16 cellular contexts compared by ENCODE assay signal in the genomic region with DNA sequence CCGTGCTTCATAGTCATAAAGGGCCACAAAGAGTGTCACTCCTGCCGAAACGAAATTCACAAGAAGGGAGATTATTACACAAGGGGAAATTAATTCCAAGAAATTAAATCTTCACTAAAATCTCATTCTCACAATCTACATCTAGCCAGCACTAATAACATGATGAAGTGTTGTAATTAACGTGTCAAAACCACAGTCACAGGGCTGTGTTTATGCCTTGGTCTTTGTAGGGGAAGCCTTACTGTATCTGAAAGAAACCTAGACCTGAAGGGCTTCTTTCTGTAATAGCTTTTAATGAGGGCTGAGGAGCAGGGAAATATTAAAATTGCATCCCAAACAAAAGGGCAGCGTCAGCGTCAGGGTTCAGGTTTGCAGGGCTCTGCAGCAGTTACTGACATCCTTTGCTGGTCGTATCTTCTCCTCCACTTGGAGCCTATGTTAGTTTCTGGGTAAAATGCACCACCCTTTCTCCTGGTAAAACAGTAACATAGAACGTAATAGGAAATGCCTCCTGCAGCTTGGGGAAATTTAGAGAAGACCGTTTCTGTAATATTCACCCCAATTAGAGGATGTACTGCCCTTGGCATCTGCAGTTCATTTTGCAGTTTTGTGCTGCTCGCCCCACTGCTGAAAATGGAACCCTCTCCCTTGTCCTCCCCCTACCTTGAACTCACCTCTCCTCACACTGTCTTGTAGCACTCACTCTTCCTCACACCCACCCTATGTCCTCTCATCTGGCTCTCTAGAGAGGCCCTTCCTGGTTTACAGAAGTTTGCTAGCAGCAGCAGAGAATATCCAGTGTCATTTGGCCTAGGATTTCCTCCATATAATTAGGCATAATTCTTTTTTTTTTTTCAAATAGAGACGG.
DNase-seq lines count a peak whose midpoint lies in the region; ATAC-seq and TF ChIP-seq lines count a peak whose summit lies in the region.
"Had no signal": no experiment of that assay in that cellular context is flagged by ENCODE, and none has a peak within 500 bp of the region (broad histone marks: within the 10 kb centered on the region; RNA-seq: fewer than 3 reads in every experiment).

No MANE protein-coding gene starts in this region.

- H3K4me1 Mint-ChIP-seq in IgD-negative memory B cell (peaks cover 2 to 6% (median 5%) of the 10 kb centered on the region in 3 donors), natural killer cell (peaks cover 74 to 76% of the 10 kb centered on the region in 2 donors)
- H3K4me1 Mint-ChIP-seq in activated naive CD8-positive, alpha-beta T cell (ENCODE audit: low read depth) = peaks cover 77% of the 10 kb centered on the region

- peak; percentile 75 to 80 (median 79) for ATAC-seq in natural killer cell
- ATAC-seq: gastrocnemius medialis had no signal

- intact Hi-C loops in natural killer cell (cut with micrococcal nuclease) = loop anchor here (1.0 to 2.0 kb wide), 6 partner anchors 18 to 122 kb away; no protein-coding TSS in a partner anchor

- H3K9me3 Mint-ChIP-seq in IgD-negative memory B cell (no peaks in the 10 kb centered on the region), natural killer cell (no peaks in the 10 kb centered on the region)
- H3K9me3 Mint-ChIP-seq in activated naive CD8-positive, alpha-beta T cell (ENCODE audit: low read depth) = no peaks in the 10 kb centered on the region

- DNase-seq in NCI-H1436 (lab: John Stamatoyannopoulos, UW) = peak; percentile 39
- no peak for DNase-seq in NCI-H1436 treated with DMSO at 0.1 percent for 48 hours (lab: John Stamatoyannopoulos, UW)
- no peak for DNase-seq in natural killer cell
- no peak for DNase-seq in SHP77 treated with DMSO at 0.1 percent for 48 hours (lab: John Stamatoyannopoulos, UW)
- DNase-seq in NCI-H774 (lab: John Stamatoyannopoulos, UW) = no peak
- no peak for DNase-seq in islet precursor cell
- DNase-seq: activated CD4-positive, alpha-beta T cell treated with anti-CD3 and anti-CD28 coated beads for 1 hour; activated effector memory CD4-positive, alpha-beta T cell treated with Interleukin-2 at 50 U/mL for 16 hours; colonic mucosa; gastrocnemius medialis; left ventricle myocardium inferior; NCI-H748 treated with DMSO at 0.1 percent for 48 hours; stimulated activated CD8-positive, alpha-beta memory T cell treated with anti-CD3 and anti-CD28 coated beads, Interleukin-4, amount 100 ng/mL, for 48 hours; tibial artery had no signal

- no peaks in the 10 kb centered on the region for H3K27me3 Mint-ChIP-seq in IgD-negative memory B cell
- no peaks in the 10 kb centered on the region for H3K27me3 Mint-ChIP-seq in activated naive CD8-positive, alpha-beta T cell
- no peaks in the 10 kb centered on the region for H3K27me3 Mint-ChIP-seq in natural killer cell (ENCODE audit: low read depth in 2 of 2)

- H3K36me3 Mint-ChIP-seq in IgD-negative memory B cell (no peaks in the 10 kb centered on the region), natural killer cell (peaks cover 26% of the 10 kb centered on the region)
- peaks cover 25% of the 10 kb centered on the region for H3K36me3 Mint-ChIP-seq in activated naive CD8-positive, alpha-beta T cell

- peak overlapping the region in 2 of 3 donors; percentile 4 to 87 for H3K27ac Mint-ChIP-seq in IgD-negative memory B cell
- peak overlapping the region; percentile 95 for H3K27ac Mint-ChIP-seq in activated naive CD8-positive, alpha-beta T cell
- H3K27ac Mint-ChIP-seq in natural killer cell = peak overlapping the region; percentile 98 to 100

- H3K4me3 Mint-ChIP-seq in IgD-negative memory B cell (peak overlapping the region in 1 of 4 donors; percentile 55), natural killer cell (peak overlapping the region; percentile 79)
- peak overlapping the region; percentile 58 for H3K4me3 Mint-ChIP-seq in activated naive CD8-positive, alpha-beta T cell

- TF ChIP-seq CTCF in natural killer cell (IDR thresholded peaks at IDR 0.05) = no peak

Comparison
In these comparisons a context has a peak if more than half of its experiments do, and no peak if none do; other contexts are left out.
1. H3K27ac Mint-ChIP-seq: peak in every context shown above with its lines; median percentile 99 in natural killer cell; 95 in activated naive CD8-positive, alpha-beta T cell; 46 in IgD-negative memory B cell.